Comparison of ENCODE assay signal across 8 cellular contexts in genomic region chr15:97961067-97961954, GRCh38.
DNase-seq lines count a peak whose midpoint lies in the region; ATAC-seq lines count a peak whose summit lies in the region.

No MANE protein-coding gene starts in this region.

- DNase-seq in activated T-cell treated with anti-CD3 and anti-CD28 coated beads, Interleukin-2, amount 50 U/mL, for 1 hour = peak; percentile 41
- DNase-seq in activated T-cell treated with anti-CD3 and anti-CD28 coated beads, Interleukin-2, amount 50 U/mL, for 48 hours = no peak
- no peak for DNase-seq in effector memory CD8-positive, alpha-beta T cell
- DNase-seq in medulla oblongata (ENCODE audit: extremely low spot score) = peak; percentile 39

- peak overlapping the region; percentile 41 for H3K27ac ChIP-seq in subcutaneous abdominal adipose tissue (ENCODE audit: low read depth, low read length)

- peaks cover 2% of the 10 kb centered on the region for H3K36me3 Mint-ChIP-seq in T-helper 1 cell treated with Interleukin-12 subunit alpha and Interleukin-12 subunit beta and Interleukin-4 antibody, amounts not matched to agents 30 μg/mL and 1 μg/mL, for 36 hours (ENCODE audit: low read depth)
- H3K36me3 Mint-ChIP-seq in effector memory CD8-positive, alpha-beta T cell (ENCODE audit: insufficient read depth) = no peaks in the 10 kb centered on the region

- peaks cover 16% of the 10 kb centered on the region for H3K4me1 Mint-ChIP-seq in T-helper 1 cell treated with Interleukin-12 subunit alpha and Interleukin-12 subunit beta and Interleukin-4 antibody, amounts not matched to agents 30 μg/mL and 1 μg/mL, for 36 hours (ENCODE audit: low read depth)
- peaks cover 0 to 5% of the 10 kb centered on the region in 2 donors for H3K4me1 Mint-ChIP-seq in effector memory CD8-positive, alpha-beta T cell (ENCODE audit: low read depth in 2 of 2)

- ATAC-seq in effector memory CD8-positive, alpha-beta T cell (replicated peaks) = no peak
- ATAC-seq in GM18867 (IDR thresholded peaks at IDR 0.05; ENCODE audit: unreplicated experiment) = no peak
- ATAC-seq in GM21381 (IDR thresholded peaks at IDR 0.05; ENCODE audit: unreplicated experiment) = no peak

- peak overlapping the region; percentile 78 for H3K4me3 Mint-ChIP-seq in T-helper 1 cell treated with Interleukin-12 subunit alpha and Interleukin-12 subunit beta and Interleukin-4 antibody, amounts not matched to agents 30 μg/mL and 1 μg/mL, for 36 hours
- H3K4me3 Mint-ChIP-seq in effector memory CD8-positive, alpha-beta T cell = peak overlapping the region; percentile 2 to 28

- H3K4me1 ChIP-seq in subcutaneous abdominal adipose tissue (ENCODE audit: control insufficient read depth in 5 of 5, insufficient read depth in 5 of 5, low read length in 5 of 5) = peaks cover 5 to 31% (median 25%) of the 10 kb centered on the region in 5 donors

- peaks cover 0 to 4% (median 0%) of the 10 kb centered on the region in 5 donors for H3K27me3 ChIP-seq in subcutaneous abdominal adipose tissue (ENCODE audit: control insufficient read depth in 5 of 5, insufficient read depth in 4 of 5, low read length in 5 of 5)

- peaks cover 0 to 3% (median 0%) of the 10 kb centered on the region in 5 donors for H3K9me3 ChIP-seq in subcutaneous abdominal adipose tissue (ENCODE audit: control insufficient read depth in 5 of 5, low read length in 5 of 5)

- peak overlapping the region in 4 of 5 donors; percentile 67 to 86 (median 77) for H3K9ac ChIP-seq in subcutaneous abdominal adipose tissue (ENCODE audit: low read length in 5 of 5)

- H3K4me3 ChIP-seq in subcutaneous abdominal adipose tissue (ENCODE audit: low read depth in 1 of 5, low read length in 5 of 5) = peak overlapping the region; percentile 75 to 81 (median 77)

- peaks cover 0 to 6% (median 2%) of the 10 kb centered on the region in 5 donors for H3K36me3 ChIP-seq in subcutaneous abdominal adipose tissue (ENCODE audit: control insufficient read depth in 5 of 5, insufficient read depth in 5 of 5, low read length in 5 of 5)

- H3K9me3 Mint-ChIP-seq in T-helper 1 cell treated with Interleukin-12 subunit alpha and Interleukin-12 subunit beta and Interleukin-4 antibody, amounts not matched to agents 30 μg/mL and 1 μg/mL, for 36 hours = no peaks in the 10 kb centered on the region
- H3K9me3 Mint-ChIP-seq in effector memory CD8-positive, alpha-beta T cell = peaks cover 2 to 6% of the 10 kb centered on the region in 2 donors

- peak overlapping the region; percentile 1 for H3K27ac Mint-ChIP-seq in T-helper 1 cell treated with Interleukin-12 subunit alpha and Interleukin-12 subunit beta and Interleukin-4 antibody, amounts not matched to agents 30 μg/mL and 1 μg/mL, for 36 hours
- H3K27ac Mint-ChIP-seq in effector memory CD8-positive, alpha-beta T cell = no peak overlapping the region

- peaks cover 16% of the 10 kb centered on the region for H3K27me3 Mint-ChIP-seq in T-helper 1 cell treated with Interleukin-12 subunit alpha and Interleukin-12 subunit beta and Interleukin-4 antibody, amounts not matched to agents 30 μg/mL and 1 μg/mL, for 36 hours (ENCODE audit: low read depth)
- H3K27me3 Mint-ChIP-seq in effector memory CD8-positive, alpha-beta T cell = peaks cover 6 to 16% of the 10 kb centered on the region in 2 donors

Comparison
In these comparisons a context has a peak if more than half of its experiments do, and no peak if none do; other contexts are left out.
1. DNase-seq: peak in activated T-cell treated with anti-CD3 and anti-CD28 coated beads, Interleukin-2, amount 50 U/mL, for 1 hour (single experiment) and medulla oblongata (single experiment); none in activated T-cell treated with anti-CD3 and anti-CD28 coated beads, Interleukin-2, amount 50 U/mL, for 48 hours (0 of 2) and effector memory CD8-positive, alpha-beta T cell (0 of 3).